In the genomic region with DNA sequence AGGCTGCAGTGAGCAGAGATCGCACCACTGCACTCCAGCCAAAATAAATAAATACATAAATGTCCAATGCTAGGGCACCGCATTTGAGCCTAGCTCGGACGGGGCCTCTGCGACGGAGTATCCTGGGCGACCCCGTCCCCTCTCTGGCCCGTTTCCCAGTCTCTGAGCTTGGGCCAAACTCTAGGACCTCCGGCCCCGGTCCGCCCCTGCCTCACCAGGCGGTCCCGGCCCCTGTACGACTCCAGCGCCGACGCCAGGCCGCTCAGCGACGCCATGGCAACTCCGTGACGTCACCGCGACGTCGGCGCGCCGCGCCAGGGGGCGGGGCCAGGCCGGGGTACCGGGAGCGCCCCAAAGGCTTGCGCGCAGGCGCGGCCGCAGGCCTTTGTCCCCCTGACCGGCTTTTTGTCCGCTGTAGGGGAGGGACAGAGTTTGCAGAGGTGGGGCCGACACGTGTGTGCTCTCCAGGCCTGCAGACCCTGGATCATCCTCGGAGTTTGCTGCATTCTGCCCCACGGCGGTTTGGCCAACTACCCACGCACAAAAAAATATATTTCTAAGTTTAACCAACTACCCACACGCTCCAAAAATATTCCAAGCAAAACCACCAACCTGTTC, we compare ENCODE assay signal across 8 cellular contexts. TPM values are rescaled to one million over a fixed set of nuclear protein-coding genes. Genes with fewer than 3 reads are reported as not detected.
DNase-seq lines count a peak whose midpoint lies in the region; ATAC-seq and TF ChIP-seq lines count a peak whose summit lies in the region.

Gene PEX11G, minus strand, starts transcription at position 300 of the 618 bp plus-strand sequence. Its CDS starts 25 bp downstream, at position 275.

- peak within 1 kb of the TSS; percentile 88 for H3K27ac Mint-ChIP-seq in activated CD4-positive, alpha-beta T cell treated with anti-CD3 and anti-CD28 coated beads, Interleukin-2, amount 10 ng/mL, durations not matched to agents 7 days and 5 days

- H3F3A ChIP-seq in DOHH2 (ENCODE audit: control insufficient read depth, insufficient read depth): 0 out of 2 replicates have a peak, but pooled peaks cover 2% of the 10 kb centered on the region

- no peaks in the 10 kb centered on the region for H3K36me3 ChIP-seq in DOHH2 (ENCODE audit: control insufficient read depth, low read length)

- H4K20me1 ChIP-seq in DOHH2 (ENCODE audit: control insufficient read depth, insufficient read depth, low read depth, low read length): no peaks in the 10 kb centered on the region

- POLR2A ChIA-PET in activated CD4-positive, alpha-beta T cell treated with anti-CD3 and anti-CD28 coated beads, Interleukin-2, amount 10 ng/mL, durations not matched to agents 7 days and 5 days (lab: Charles Lee): interaction anchor here (0.6 kb wide), 1 partner anchor 180 kb away, joined by 3 read pairs; the partner anchor contains the start of gene RETN

- H3K4me3 ChIP-seq in DOHH2 (ENCODE audit: low read length): peak within 1 kb of the TSS; percentile 87
- H3K4me3 ChIP-seq in coronary artery: peak within 1 kb of the TSS; percentile 69

- ATAC-seq in HG02763 (IDR thresholded peaks at IDR 0.05; ENCODE audit: unreplicated experiment) (peak; percentile 70), left lobe of liver (peak; percentile 88), HG03139 (IDR thresholded peaks at IDR 0.05; ENCODE audit: unreplicated experiment) (no peak)

- H3K9me2 ChIP-seq in DOHH2 (replicated peaks; ENCODE audit: control insufficient read depth, low read length): no peaks in the 10 kb centered on the region

- no peaks in the 10 kb centered on the region for H3K9me3 Mint-ChIP-seq in activated CD4-positive, alpha-beta T cell treated with anti-CD3 and anti-CD28 coated beads, Interleukin-2, amount 10 ng/mL, durations not matched to agents 7 days and 5 days

- no peaks in the 10 kb centered on the region for H3K27me3 Mint-ChIP-seq in activated CD4-positive, alpha-beta T cell treated with anti-CD3 and anti-CD28 coated beads, Interleukin-2, amount 10 ng/mL, durations not matched to agents 7 days and 5 days

- TF ChIP-seq CTCF in DOHH2 (IDR thresholded peaks at IDR 0.05; ENCODE audit: low read depth, low read length, poor library complexity, severe bottlenecking): no peak
- no peak for TF ChIP-seq CTCF in coronary artery (IDR thresholded peaks at IDR 0.05)

- H3K27ac ChIP-seq in DOHH2 (ENCODE audit: low read depth, low read length): no peak within 1 kb of the TSS
- peak within 1 kb of the TSS; percentile 76 to 87 for H3K27ac ChIP-seq in coronary artery

- no peaks in the 10 kb centered on the region for H3K27me3 ChIP-seq in DOHH2 (ENCODE audit: control insufficient read depth, low read length)

- H3K4me1 ChIP-seq in DOHH2 (ENCODE audit: control insufficient read depth, low read length): peaks cover 16% of the 10 kb centered on the region

- DNase-seq in NCI-H2227 treated with DMSO at 0.1 percent for 48 hours (lab: John Stamatoyannopoulos, UW): peak; percentile 83
- peak; percentile 90 for DNase-seq in activated CD4-positive, alpha-beta T cell treated with anti-CD3 and anti-CD28 coated beads, Interleukin-2, amount 10 ng/mL, durations not matched to agents 7 days and 5 days
- DNase-seq in coronary artery (ENCODE audit: low spot score): peak; percentile 90
- peak; percentile 96 for DNase-seq in left lobe of liver (ENCODE audit: low spot score)
- peak; percentile 89 for DNase-seq in stimulated activated CD4-positive, alpha-beta T cell treated with anti-CD3 and anti-CD28 coated beads, Interleukin-1b, Interleukin-23, amount 100 ng/mL, for 48 hours

- CTCF ChIA-PET in activated CD4-positive, alpha-beta T cell treated with anti-CD3 and anti-CD28 coated beads, Interleukin-2, amount 10 ng/mL, durations not matched to agents 7 days and 5 days (lab: Charles Lee): interaction anchor here (0.6 to 1.3 kb wide), 3 partner anchors 46 to 92 kb away, joined by 3 to 4 read pairs (median 3); no protein-coding TSS in a partner anchor

- peaks cover 28% of the 10 kb centered on the region for H3K4me1 Mint-ChIP-seq in activated CD4-positive, alpha-beta T cell treated with anti-CD3 and anti-CD28 coated beads, Interleukin-2, amount 10 ng/mL, durations not matched to agents 7 days and 5 days

- no peaks in the 10 kb centered on the region for H3K79me2 ChIP-seq in DOHH2 (ENCODE audit: control insufficient read depth, low read length)

- peak within 1 kb of the TSS; percentile 71 for H3K4me3 Mint-ChIP-seq in activated CD4-positive, alpha-beta T cell treated with anti-CD3 and anti-CD28 coated beads, Interleukin-2, amount 10 ng/mL, durations not matched to agents 7 days and 5 days

- no peaks in the 10 kb centered on the region for H3K36me3 Mint-ChIP-seq in activated CD4-positive, alpha-beta T cell treated with anti-CD3 and anti-CD28 coated beads, Interleukin-2, amount 10 ng/mL, durations not matched to agents 7 days and 5 days (ENCODE audit: low read depth)

- peak within 1 kb of the TSS; percentile 96 for H3K4me2 ChIP-seq in DOHH2 (ENCODE audit: low read length)

- no peaks in the 10 kb centered on the region for H3K9me3 ChIP-seq in DOHH2 (ENCODE audit: control insufficient read depth, insufficient read depth, low read length)

RNA-seq across cellular contexts. Expression of gene PEX11G, which starts in this region (rescaled TPM):
- total RNA-seq in activated CD4-positive, alpha-beta T cell treated with anti-CD3 and anti-CD28 coated beads, Interleukin-2, amount 10 ng/mL, durations not matched to agents 7 days and 5 days: under 1 TPM; 0.46 to 0.67 TPM
- total RNA-seq in left lobe of liver: 16.5 TPM

Comparison
In these comparisons a context has a peak if more than half of its experiments do, and no peak if none do; other contexts are left out.
1. RNA of gene PEX11G (total RNA-seq): 16.5 TPM in left lobe of liver (single experiment); 0.46 to 0.67 TPM in activated CD4-positive, alpha-beta T cell treated with anti-CD3 and anti-CD28 coated beads, Interleukin-2, amount 10 ng/mL, durations not matched to agents 7 days and 5 days; every median in the first group is over 10 times any median in the second.
2. Peak in DNase-seq in activated CD4-positive, alpha-beta T cell treated with anti-CD3 and anti-CD28 coated beads, Interleukin-2, amount 10 ng/mL, durations not matched to agents 7 days and 5 days; RNA of the gene not detected or under 1 TPM.
3. Peak in every context shown above with its lines, with median percentiles within 50 percentile points of each other: DNase-seq.